Comparison of ENCODE assay signal across 29 cellular contexts in the genomic region with DNA sequence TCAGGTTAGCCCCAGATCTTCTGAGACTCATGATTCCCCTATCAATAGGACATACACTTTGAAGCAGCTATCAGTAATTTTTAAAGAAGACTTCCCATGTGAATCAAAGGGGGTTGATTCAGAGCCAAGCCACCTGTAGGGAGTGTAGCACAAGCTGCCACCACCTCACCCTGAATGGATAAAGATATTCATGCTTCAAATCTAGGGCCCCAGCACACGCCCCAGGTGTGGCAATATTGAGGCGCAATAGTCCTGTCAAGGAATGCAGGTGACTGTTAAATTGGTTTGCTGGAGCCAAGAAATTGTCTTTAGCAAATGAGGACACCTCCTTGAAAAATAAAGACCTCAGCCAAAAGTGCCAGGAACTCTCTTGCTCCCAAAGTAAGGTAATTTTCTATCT.
"Had no signal": no experiment of that assay in that cellular context is flagged by ENCODE, and none has a peak within 500 bp of the region (broad histone marks: within the 10 kb centered on the region; RNA-seq: fewer than 3 reads in every experiment).

No MANE protein-coding gene starts in this region.

- H3K9me3 Mint-ChIP-seq: activated B cell treated with CpG ODN at 0.5 μM for 24 hours; activated CD8-positive, alpha-beta T cell treated with anti-CD3 and anti-CD28 coated beads for 36 hours; activated T-cell treated with anti-CD3 and anti-CD28 coated beads, Interleukin-2, amount 50 U/mL, for 4 hours; activated T-helper 17 cell treated with anti-CD3 and anti-CD28 coated beads, Interleukin-2, amount 50 U/mL, for 72 hours; endodermal cell had no signal

- H3K4me1 ChIP-seq: colonic mucosa had no signal

- H3K4me1 Mint-ChIP-seq: activated B cell treated with CpG ODN at 0.5 μM for 24 hours; activated T-helper 17 cell treated with anti-CD3 and anti-CD28 coated beads, Interleukin-2, amount 50 U/mL, for 72 hours had no signal

- H3K27me3 ChIP-seq: brain microvascular endothelial cell, cardiac muscle cell, colonic mucosa, gastrocnemius medialis, heart left ventricle had no signal

- H3K4me3 ChIP-seq: cardiac muscle cell, colonic mucosa, gastrocnemius medialis, heart left ventricle had no signal

- H3K27me3 Mint-ChIP-seq: activated CD8-positive, alpha-beta T cell treated with anti-CD3 and anti-CD28 coated beads for 36 hours had no signal

- H3K36me3 Mint-ChIP-seq: activated naive CD8-positive, alpha-beta T cell had no signal

- H3K9me3 ChIP-seq: colonic mucosa, gastrocnemius medialis, heart left ventricle had no signal

- H3K27ac Mint-ChIP-seq: activated B cell treated with CpG ODN at 0.5 μM for 24 hours; activated CD8-positive, alpha-beta T cell treated with anti-CD3 and anti-CD28 coated beads for 36 hours; activated naive CD8-positive, alpha-beta T cell; activated T-helper 17 cell treated with anti-CD3 and anti-CD28 coated beads, Interleukin-2, amount 50 U/mL, for 72 hours; endodermal cell had no signal

- H3K36me3 ChIP-seq: brain microvascular endothelial cell, cardiac muscle cell, colonic mucosa, gastrocnemius medialis, heart left ventricle, WERI-Rb-1 had no signal

- H3K27ac ChIP-seq: brain microvascular endothelial cell, cardiac muscle cell, colonic mucosa, foreskin keratinocyte, gastrocnemius medialis, heart left ventricle, WERI-Rb-1 had no signal

- H3K4me3 Mint-ChIP-seq: activated B cell treated with CpG ODN at 0.5 μM for 24 hours; activated CD8-positive, alpha-beta T cell treated with anti-CD3 and anti-CD28 coated beads for 36 hours; activated naive CD8-positive, alpha-beta T cell; activated T-cell treated with anti-CD3 and anti-CD28 coated beads, Interleukin-2, amount 50 U/mL, for 4 hours; activated T-helper 17 cell treated with anti-CD3 and anti-CD28 coated beads, Interleukin-2, amount 50 U/mL, for 72 hours; endodermal cell had no signal

- ATAC-seq: activated CD4-positive, CD25-positive, alpha-beta regulatory T cell treated with anti-CD3 and anti-CD28 coated beads, Interleukin-2, amount 50 U/mL, for 24 hours; activated CD8-positive, alpha-beta T cell treated with anti-CD3 and anti-CD28 coated beads for 36 hours; activated T-cell treated with anti-CD3 and anti-CD28 coated beads, Interleukin-2, amount 50 U/mL, for 4 hours; activated T-helper 17 cell treated with anti-CD3 and anti-CD28 coated beads, Interleukin-2, amount 50 U/mL, for 72 hours; foreskin keratinocyte; gastrocnemius medialis; heart left ventricle had no signal

- DNase-seq: activated B cell treated with CpG ODN at 0.5 μM for 24 hours; activated CD4-positive, alpha-beta T cell treated with anti-CD3 and anti-CD28 coated beads for 48 hours; activated CD4-positive, alpha-beta T cell treated with anti-CD3 and anti-CD28 coated beads, Interleukin-2, amount 50 U/mL, for 1 hour; activated CD4-positive, alpha-beta T cell treated with anti-CD3 and anti-CD28 coated beads, Interleukin-2, amount 50 U/mL, for 48 hours; activated CD8-positive, alpha-beta memory T cell treated with anti-CD3 and anti-CD28 coated beads for 24 hours; activated CD8-positive, alpha-beta T cell treated with anti-CD3 and anti-CD28 coated beads for 36 hours; activated effector memory CD4-positive, alpha-beta T cell treated with Interleukin-2 at 50 U/mL for 16 hours; activated gamma-delta T cell treated with Interleukin-2 at 50 U/mL for 16 hours; activated naive CD4-positive, alpha-beta T cell treated with anti-CD3 and anti-CD28 coated beads, Interleukin-2, amount 50 U/mL, for 16 hours; activated naive CD4-positive, alpha-beta T cell treated with Interleukin-2 at 50 U/mL for 16 hours; activated T-cell treated with anti-CD3 and anti-CD28 coated beads, Interleukin-2, amount 50 U/mL, for 4 hours; amniotic stem cell; anterior cingulate cortex; brain microvascular endothelial cell; central memory CD4-positive, alpha-beta T cell; cerebellar nuclear complex; colonic mucosa; effector memory CD4-positive, alpha-beta T cell; endodermal cell; foreskin keratinocyte; gastrocnemius medialis; glutamatergic neuron; heart left ventricle; T-helper 2 cell; WERI-Rb-1 had no signal
